2 cellular contexts compared by ENCODE assay signal in the genomic region with DNA sequence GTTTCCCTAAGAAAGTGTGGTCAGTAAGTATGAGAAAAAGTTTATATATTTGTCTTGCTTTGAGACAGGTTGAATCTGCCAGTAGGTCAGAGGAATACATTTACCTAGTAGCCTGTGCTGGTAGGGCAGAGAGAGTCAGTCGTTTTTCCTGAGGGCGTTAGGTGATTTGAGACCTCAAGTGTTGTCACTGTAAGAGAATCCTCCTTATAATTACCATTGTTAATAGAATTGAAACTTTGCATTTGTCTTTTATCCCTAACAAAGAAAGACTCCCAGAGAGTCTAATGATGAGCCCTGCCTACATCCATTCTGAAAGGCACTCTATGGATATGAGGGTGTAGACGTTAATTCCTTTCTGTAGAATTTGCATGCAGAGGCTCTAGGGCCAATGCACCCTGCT.
TF ChIP-seq lines count a peak whose summit lies in the region.

No MANE protein-coding gene starts in this region.

TF ChIP-seq in GM23338, 12 proteins besides CTCF, POLR2A, EP300 and RAD21 (continues in another document):
- TF ChIP-seq, protein P1, sequence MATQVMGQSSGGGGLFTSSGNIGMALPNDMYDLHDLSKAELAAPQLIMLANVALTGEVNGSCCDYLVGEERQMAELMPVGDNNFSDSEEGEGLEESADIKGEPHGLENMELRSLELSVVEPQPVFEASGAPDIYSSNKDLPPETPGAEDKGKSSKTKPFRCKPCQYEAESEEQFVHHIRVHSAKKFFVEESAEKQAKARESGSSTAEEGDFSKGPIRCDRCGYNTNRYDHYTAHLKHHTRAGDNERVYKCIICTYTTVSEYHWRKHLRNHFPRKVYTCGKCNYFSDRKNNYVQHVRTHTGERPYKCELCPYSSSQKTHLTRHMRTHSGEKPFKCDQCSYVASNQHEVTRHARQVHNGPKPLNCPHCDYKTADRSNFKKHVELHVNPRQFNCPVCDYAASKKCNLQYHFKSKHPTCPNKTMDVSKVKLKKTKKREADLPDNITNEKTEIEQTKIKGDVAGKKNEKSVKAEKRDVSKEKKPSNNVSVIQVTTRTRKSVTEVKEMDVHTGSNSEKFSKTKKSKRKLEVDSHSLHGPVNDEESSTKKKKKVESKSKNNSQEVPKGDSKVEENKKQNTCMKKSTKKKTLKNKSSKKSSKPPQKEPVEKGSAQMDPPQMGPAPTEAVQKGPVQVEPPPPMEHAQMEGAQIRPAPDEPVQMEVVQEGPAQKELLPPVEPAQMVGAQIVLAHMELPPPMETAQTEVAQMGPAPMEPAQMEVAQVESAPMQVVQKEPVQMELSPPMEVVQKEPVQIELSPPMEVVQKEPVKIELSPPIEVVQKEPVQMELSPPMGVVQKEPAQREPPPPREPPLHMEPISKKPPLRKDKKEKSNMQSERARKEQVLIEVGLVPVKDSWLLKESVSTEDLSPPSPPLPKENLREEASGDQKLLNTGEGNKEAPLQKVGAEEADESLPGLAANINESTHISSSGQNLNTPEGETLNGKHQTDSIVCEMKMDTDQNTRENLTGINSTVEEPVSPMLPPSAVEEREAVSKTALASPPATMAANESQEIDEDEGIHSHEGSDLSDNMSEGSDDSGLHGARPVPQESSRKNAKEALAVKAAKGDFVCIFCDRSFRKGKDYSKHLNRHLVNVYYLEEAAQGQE (IDR thresholded peaks at IDR 0.05; ENCODE audit: unreplicated experiment) = no peak
- no peak for TF ChIP-seq EZH2phosphoT487 (IDR thresholded peaks at IDR 0.05; ENCODE audit: unreplicated experiment)
- TF ChIP-seq, protein P2, sequence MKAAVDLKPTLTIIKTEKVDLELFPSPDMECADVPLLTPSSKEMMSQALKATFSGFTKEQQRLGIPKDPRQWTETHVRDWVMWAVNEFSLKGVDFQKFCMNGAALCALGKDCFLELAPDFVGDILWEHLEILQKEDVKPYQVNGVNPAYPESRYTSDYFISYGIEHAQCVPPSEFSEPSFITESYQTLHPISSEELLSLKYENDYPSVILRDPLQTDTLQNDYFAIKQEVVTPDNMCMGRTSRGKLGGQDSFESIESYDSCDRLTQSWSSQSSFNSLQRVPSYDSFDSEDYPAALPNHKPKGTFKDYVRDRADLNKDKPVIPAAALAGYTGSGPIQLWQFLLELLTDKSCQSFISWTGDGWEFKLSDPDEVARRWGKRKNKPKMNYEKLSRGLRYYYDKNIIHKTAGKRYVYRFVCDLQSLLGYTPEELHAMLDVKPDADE (IDR thresholded peaks at IDR 0.05) = no peak
- TF ChIP-seq, protein P3, sequence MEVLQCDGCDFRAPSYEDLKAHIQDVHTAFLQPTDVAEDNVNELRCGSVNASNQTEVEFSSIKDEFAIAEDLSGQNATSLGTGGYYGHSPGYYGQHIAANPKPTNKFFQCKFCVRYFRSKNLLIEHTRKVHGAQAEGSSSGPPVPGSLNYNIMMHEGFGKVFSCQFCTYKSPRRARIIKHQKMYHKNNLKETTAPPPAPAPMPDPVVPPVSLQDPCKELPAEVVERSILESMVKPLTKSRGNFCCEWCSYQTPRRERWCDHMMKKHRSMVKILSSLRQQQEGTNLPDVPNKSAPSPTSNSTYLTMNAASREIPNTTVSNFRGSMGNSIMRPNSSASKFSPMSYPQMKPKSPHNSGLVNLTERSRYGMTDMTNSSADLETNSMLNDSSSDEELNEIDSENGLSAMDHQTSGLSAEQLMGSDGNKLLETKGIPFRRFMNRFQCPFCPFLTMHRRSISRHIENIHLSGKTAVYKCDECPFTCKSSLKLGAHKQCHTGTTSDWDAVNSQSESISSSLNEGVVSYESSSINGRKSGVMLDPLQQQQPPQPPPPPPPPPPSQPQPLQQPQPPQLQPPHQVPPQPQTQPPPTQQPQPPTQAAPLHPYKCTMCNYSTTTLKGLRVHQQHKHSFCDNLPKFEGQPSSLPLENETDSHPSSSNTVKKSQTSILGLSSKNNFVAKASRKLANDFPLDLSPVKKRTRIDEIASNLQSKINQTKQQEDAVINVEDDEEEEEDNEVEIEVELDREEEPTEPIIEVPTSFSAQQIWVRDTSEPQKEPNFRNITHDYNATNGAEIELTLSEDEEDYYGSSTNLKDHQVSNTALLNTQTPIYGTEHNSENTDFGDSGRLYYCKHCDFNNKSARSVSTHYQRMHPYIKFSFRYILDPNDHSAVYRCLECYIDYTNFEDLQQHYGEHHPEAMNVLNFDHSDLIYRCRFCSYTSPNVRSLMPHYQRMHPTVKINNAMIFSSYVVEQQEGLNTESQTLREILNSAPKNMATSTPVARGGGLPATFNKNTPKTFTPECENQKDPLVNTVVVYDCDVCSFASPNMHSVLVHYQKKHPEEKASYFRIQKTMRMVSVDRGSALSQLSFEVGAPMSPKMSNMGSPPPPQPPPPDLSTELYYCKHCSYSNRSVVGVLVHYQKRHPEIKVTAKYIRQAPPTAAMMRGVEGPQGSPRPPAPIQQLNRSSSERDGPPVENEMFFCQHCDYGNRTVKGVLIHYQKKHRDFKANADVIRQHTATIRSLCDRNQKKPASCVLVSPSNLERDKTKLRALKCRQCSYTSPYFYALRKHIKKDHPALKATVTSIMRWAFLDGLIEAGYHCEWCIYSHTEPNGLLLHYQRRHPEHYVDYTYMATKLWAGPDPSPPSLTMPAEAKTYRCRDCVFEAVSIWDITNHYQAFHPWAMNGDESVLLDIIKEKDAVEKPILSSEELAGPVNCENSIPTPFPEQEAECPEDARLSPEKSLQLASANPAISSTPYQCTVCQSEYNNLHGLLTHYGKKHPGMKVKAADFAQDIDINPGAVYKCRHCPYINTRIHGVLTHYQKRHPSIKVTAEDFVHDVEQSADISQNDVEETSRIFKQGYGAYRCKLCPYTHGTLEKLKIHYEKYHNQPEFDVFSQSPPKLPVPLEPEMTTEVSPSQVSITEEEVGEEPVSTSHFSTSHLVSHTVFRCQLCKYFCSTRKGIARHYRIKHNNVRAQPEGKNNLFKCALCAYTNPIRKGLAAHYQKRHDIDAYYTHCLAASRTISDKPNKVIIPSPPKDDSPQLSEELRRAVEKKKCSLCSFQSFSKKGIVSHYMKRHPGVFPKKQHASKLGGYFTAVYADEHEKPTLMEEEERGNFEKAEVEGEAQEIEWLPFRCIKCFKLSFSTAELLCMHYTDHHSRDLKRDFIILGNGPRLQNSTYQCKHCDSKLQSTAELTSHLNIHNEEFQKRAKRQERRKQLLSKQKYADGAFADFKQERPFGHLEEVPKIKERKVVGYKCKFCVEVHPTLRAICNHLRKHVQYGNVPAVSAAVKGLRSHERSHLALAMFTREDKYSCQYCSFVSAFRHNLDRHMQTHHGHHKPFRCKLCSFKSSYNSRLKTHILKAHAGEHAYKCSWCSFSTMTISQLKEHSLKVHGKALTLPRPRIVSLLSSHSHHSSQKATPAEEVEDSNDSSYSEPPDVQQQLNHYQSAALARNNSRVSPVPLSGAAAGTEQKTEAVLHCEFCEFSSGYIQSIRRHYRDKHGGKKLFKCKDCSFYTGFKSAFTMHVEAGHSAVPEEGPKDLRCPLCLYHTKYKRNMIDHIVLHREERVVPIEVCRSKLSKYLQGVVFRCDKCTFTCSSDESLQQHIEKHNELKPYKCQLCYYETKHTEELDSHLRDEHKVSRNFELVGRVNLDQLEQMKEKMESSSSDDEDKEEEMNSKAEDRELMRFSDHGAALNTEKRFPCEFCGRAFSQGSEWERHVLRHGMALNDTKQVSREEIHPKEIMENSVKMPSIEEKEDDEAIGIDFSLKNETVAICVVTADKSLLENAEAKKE (CRISPR knock-in tag; IDR thresholded peaks at IDR 0.05) = no peak
- no peak for TF ChIP-seq STAT1 (IDR thresholded peaks at IDR 0.05; ENCODE audit: unreplicated experiment)
- TF ChIP-seq ZNF114 (CRISPR knock-in tag; IDR thresholded peaks at IDR 0.05) = no peak
- no peak for TF ChIP-seq NANOG (IDR thresholded peaks at IDR 0.05; ENCODE audit: borderline replicate concordance)
- TF ChIP-seq EZH2 (IDR thresholded peaks at IDR 0.05; ENCODE audit: low read depth, unreplicated experiment) = no peak
- no peak for TF ChIP-seq JUNB (IDR thresholded peaks at IDR 0.05; ENCODE audit: unreplicated experiment)
- TF ChIP-seq POLR2AphosphoS5 (IDR thresholded peaks at IDR 0.05; ENCODE audit: low read depth) = no peak

TF ChIP-seq in WTC11, 78 proteins besides CTCF, POLR2A, EP300 and RAD21:
- TF ChIP-seq, protein P4, sequence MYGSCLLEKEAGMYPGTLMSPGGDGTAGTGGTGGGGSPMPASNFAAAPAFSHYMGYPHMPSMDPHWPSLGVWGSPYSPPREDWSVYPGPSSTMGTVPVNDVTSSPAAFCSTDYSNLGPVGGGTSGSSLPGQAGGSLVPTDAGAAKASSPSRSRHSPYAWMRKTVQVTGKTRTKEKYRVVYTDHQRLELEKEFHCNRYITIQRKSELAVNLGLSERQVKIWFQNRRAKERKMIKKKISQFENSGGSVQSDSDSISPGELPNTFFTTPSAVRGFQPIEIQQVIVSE (CRISPR knock-in tag; IDR thresholded peaks at IDR 0.05; ENCODE audit: borderline replicate concordance) = no peak
- TF ChIP-seq, protein P5, sequence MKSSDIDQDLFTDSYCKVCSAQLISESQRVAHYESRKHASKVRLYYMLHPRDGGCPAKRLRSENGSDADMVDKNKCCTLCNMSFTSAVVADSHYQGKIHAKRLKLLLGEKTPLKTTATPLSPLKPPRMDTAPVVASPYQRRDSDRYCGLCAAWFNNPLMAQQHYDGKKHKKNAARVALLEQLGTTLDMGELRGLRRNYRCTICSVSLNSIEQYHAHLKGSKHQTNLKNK (CRISPR knock-in tag; IDR thresholded peaks at IDR 0.05) = peak; percentile 61; the same call in 1 of the 2 replicates
